Comparison of ENCODE assay signal across 17 cellular contexts in genomic region chr11:119977584-119977860, GRCh38.
"Had no signal": no experiment of that assay in that cellular context is flagged by ENCODE, and none has a peak within 500 bp of the region (broad histone marks: within the 10 kb centered on the region; RNA-seq: fewer than 3 reads in every experiment).

No MANE protein-coding gene starts in this region.

- FAIRE-seq: endometrium, frontal cortex, small intestine had no signal

- H3K4me1 ChIP-seq: testis, upper lobe of right lung, vagina had no signal

- DNase-seq: effector memory CD4-positive, alpha-beta T cell; heart left ventricle; mesendoderm; naive B cell; ovary; right cardiac atrium; stimulated activated CD4-positive, alpha-beta T cell treated with anti-CD3 and anti-CD28 coated beads, Interleukin-12 subunit alpha, Interleukin-12 subunit beta, amount 100 ng/mL, for 4 hours; stimulated activated naive CD4-positive, alpha-beta T cell; testis; upper lobe of right lung had no signal

- H3K4me3 ChIP-seq: coronary artery, heart left ventricle, ovary, testis, tibial nerve, upper lobe of right lung, vagina had no signal

- H3K9me3 ChIP-seq: heart left ventricle, ovary, testis, tibial nerve, upper lobe of right lung, vagina had no signal

- H3K4me3 Mint-ChIP-seq: naive B cell, nephron had no signal

- H3K36me3 ChIP-seq: heart left ventricle, ovary, tibial nerve, upper lobe of right lung, vagina had no signal

- H3K4me1 Mint-ChIP-seq: naive B cell had no signal

- H3K27me3 ChIP-seq: ovary, testis, vagina had no signal

- H3K27ac ChIP-seq: coronary artery, heart left ventricle, ovary, testis, tibial nerve, upper lobe of right lung, vagina had no signal
